ENCODE assay signal across 8 cellular contexts in the genomic region with DNA sequence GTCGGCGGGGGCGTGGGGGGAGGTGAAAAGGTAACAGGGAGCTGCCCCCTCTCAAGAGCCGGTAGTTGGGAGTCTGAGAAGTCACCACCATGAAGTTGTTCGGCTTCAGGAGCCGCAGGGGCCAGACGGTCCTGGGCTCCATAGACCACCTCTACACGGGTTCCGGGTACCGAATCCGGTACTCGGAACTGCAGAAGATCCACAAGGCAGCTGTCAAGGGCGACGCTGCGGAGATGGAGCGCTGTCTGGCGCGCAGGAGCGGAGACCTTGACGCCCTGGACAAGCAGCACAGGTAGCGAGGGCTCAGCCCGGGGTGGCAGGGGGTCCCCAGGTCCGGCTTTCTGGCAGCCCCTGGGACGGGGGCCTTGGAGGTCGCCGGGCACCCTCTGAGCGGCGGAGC. TPM values are rescaled to one million over a fixed set of nuclear protein-coding genes. Genes with fewer than 3 reads are reported as not detected.
DNase-seq lines count a peak whose midpoint lies in the region; ATAC-seq and TF ChIP-seq lines count a peak whose summit lies in the region.

No MANE protein-coding gene starts in this region.

- no peak overlapping the region for H3K27ac ChIP-seq in gastrocnemius medialis

- no peaks in the 10 kb centered on the region for H3K9me3 Mint-ChIP-seq in dendritic cell treated with granulocyte-macrophage colony-stimulating factor and Interleukin-4, amounts not matched to agents 40 ng/mL and 50 ng/mL, for 4 days

- in situ Hi-C loops in gastrocnemius medialis (cut with MboI; ENCODE audit: low sequenced_read_pairs in 4 of 4), result no loop called here

- H3K27me3 ChIP-seq in gastrocnemius medialis, result no peaks in the 10 kb centered on the region

- H3K4me3 ChIP-seq in gastrocnemius medialis, result peak overlapping the region; percentile 49 to 79 (median 65)

- peak; percentile 17 for ATAC-seq in GM18861 (IDR thresholded peaks at IDR 0.05; ENCODE audit: unreplicated experiment)
- peak; percentile 12 to 37 for ATAC-seq in gastrocnemius medialis
- no peak for ATAC-seq in omental fat pad (ENCODE audit: low FRiP score)

- peaks cover 10% of the 10 kb centered on the region for H3K27me3 Mint-ChIP-seq in dendritic cell treated with granulocyte-macrophage colony-stimulating factor and Interleukin-4, amounts not matched to agents 40 ng/mL and 50 ng/mL, for 4 days

- H3K36me3 Mint-ChIP-seq in dendritic cell treated with granulocyte-macrophage colony-stimulating factor and Interleukin-4, amounts not matched to agents 40 ng/mL and 50 ng/mL, for 4 days (ENCODE audit: low read depth), result peaks cover 7% of the 10 kb centered on the region

- H3K27ac Mint-ChIP-seq in dendritic cell treated with granulocyte-macrophage colony-stimulating factor and Interleukin-4, amounts not matched to agents 40 ng/mL and 50 ng/mL, for 4 days, result peak overlapping the region; percentile 71

- no peak for TF ChIP-seq POLR2A in gastrocnemius medialis (IDR thresholded peaks at IDR 0.05)

- DNase-seq in NAMALWA (ENCODE audit: low spot score), result peak; percentile 2
- no peak for DNase-seq in gastrocnemius medialis
- DNase-seq in omental fat pad (ENCODE audit: low spot score), result no peak
- DNase-seq in AML-193 (lab: John Stamatoyannopoulos, UW), result no peak
- DNase-seq in cerebellar cortex (ENCODE audit: low spot score), result no peak
- no peak for DNase-seq in NCI-H526 treated with DMSO at 0.1 percent for 48 hours (lab: John Stamatoyannopoulos, UW)

- H3K4me1 Mint-ChIP-seq in dendritic cell treated with granulocyte-macrophage colony-stimulating factor and Interleukin-4, amounts not matched to agents 40 ng/mL and 50 ng/mL, for 4 days (ENCODE audit: low read depth), result peaks cover 5% of the 10 kb centered on the region

- intact Hi-C loops in dendritic cell treated with granulocyte-macrophage colony-stimulating factor and Interleukin-4, amounts not matched to agents 40 ng/mL and 50 ng/mL, for 4 days (cut with micrococcal nuclease), result no loop called here
- intact Hi-C loops in gastrocnemius medialis (cut with DNase I; ENCODE audit: low total_unique reads), result no loop called here

- no peaks in the 10 kb centered on the region for H3K9me3 ChIP-seq in gastrocnemius medialis

- TF ChIP-seq CTCF in gastrocnemius medialis (IDR thresholded peaks at IDR 0.05 in 4 of 5, conservative IDR thresholded peaks at IDR 0.05 in 1 of 5), result no peak
- no peak for TF ChIP-seq CTCF in omental fat pad (IDR thresholded peaks at IDR 0.05)

- H3K4me1 ChIP-seq in gastrocnemius medialis, result no peaks in the 10 kb centered on the region

- no peaks in the 10 kb centered on the region for H3K36me3 ChIP-seq in gastrocnemius medialis

- peak overlapping the region; percentile 77 for H3K4me3 Mint-ChIP-seq in dendritic cell treated with granulocyte-macrophage colony-stimulating factor and Interleukin-4, amounts not matched to agents 40 ng/mL and 50 ng/mL, for 4 days

RNA-seq across cellular contexts. Expression of a gene that starts 47.1 kb away (rescaled TPM):
- 1 to 10 TPM in 3 of 4 donors, under 1 TPM in 1; 0.73 to 2.3 (median 2.0) TPM for total RNA-seq in gastrocnemius medialis
- 1 to 10 TPM; 2.6 to 9.0 (median 4.8) TPM for total RNA-seq in omental fat pad
